In the genomic region with DNA sequence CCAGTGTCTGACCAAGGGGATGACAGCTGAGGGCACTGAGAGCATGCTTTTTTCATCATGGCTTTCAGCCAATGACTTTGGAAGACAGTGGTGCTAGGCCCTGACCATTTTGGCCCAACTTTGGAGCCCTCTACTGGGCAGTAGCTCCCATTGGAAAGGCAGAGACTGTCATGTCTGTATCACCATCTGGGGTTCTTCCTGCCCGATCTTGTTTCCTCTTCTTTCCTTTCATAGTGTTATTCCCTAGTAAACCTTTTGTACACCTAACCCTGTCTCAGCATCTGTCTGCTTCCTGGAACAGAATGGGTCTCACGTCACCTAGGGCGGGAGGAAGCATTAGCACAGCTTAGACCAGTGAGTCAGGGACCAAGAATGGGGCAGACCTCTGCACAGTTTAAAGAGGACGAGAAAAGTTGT, we compare ENCODE assay signal across 9 cellular contexts.
A peak's percentile ranks its signal among the peaks of the same experiment; 100 is the strongest.
DNase-seq lines count a peak whose midpoint lies in the region; ATAC-seq and TF ChIP-seq lines count a peak whose summit lies in the region.
"Had no signal": no experiment of that assay in that cellular context is flagged by ENCODE, and none has a peak within 500 bp of the region (broad histone marks: within the 10 kb centered on the region; RNA-seq: fewer than 3 reads in every experiment).

No MANE protein-coding gene starts in this region.

- DNase-seq in GM20000 (ENCODE audit: low spot score) (peak; percentile 18), RPMI7951 (ENCODE audit: low read depth) (peak; percentile 43), occipital lobe (lab: John Stamatoyannopoulos, UW) (no peak), cerebellum (ENCODE audit: low spot score) (no peak), HuH-7.5 (ENCODE audit: low spot score) (no peak)
- DNase-seq in stimulated activated CD4-positive, alpha-beta T cell treated with anti-CD3 and anti-CD28 coated beads, Interleukin-4, amount 100 ng/mL, for 24 hours: no peak
- DNase-seq: activated naive CD4-positive, alpha-beta T cell had no signal

- no peaks in the 10 kb centered on the region for H3K36me3 ChIP-seq in gastroesophageal sphincter

- H3K4me1 ChIP-seq in gastroesophageal sphincter: no peaks in the 10 kb centered on the region

- H3K9me3 ChIP-seq in gastroesophageal sphincter: no peaks in the 10 kb centered on the region

- no peaks in the 10 kb centered on the region for H3K27me3 ChIP-seq in gastroesophageal sphincter

- TF ChIP-seq EP300 in gastroesophageal sphincter (IDR thresholded peaks at IDR 0.05): no peak

- WGBS in gastroesophageal sphincter (ENCODE audit: low coverage in 1 of 2), 2 donors: 40% methylated on average over 1 of the region's 4 CpGs; no CpG with 5 or more reads in 1 of the 2 donors

- no peak overlapping the region for H3K4me3 ChIP-seq in gastroesophageal sphincter

- peak; percentile 22 for ATAC-seq in gastroesophageal sphincter

- H3K27ac ChIP-seq in 22Rv1 (no peak overlapping the region), gastroesophageal sphincter (no peak overlapping the region)

- TF ChIP-seq POLR2A in gastroesophageal sphincter (IDR thresholded peaks at IDR 0.05): no peak

- TF ChIP-seq CTCF in 22Rv1 (IDR thresholded peaks at IDR 0.05) (peak; percentile 40), GM20000 (IDR thresholded peaks at IDR 0.05; ENCODE audit: extremely low read depth, missing control alignments) (peak; percentile 13), gastroesophageal sphincter (IDR thresholded peaks at IDR 0.05) (no peak)

Comparison
In these comparisons a context has a peak if more than half of its experiments do, and no peak if none do; other contexts are left out.
1. CTCF ChIP-seq: peak in 22Rv1 (single experiment) and GM20000 (single experiment); none in gastroesophageal sphincter (0 of 4).
2. DNase-seq: peak in GM20000 (single experiment) and RPMI7951 (single experiment); none in occipital lobe (single experiment), cerebellum (single experiment), HuH-7.5 (single experiment) and stimulated activated CD4-positive, alpha-beta T cell treated with anti-CD3 and anti-CD28 coated beads, Interleukin-4, amount 100 ng/mL, for 24 hours (single experiment).